Comparison of ENCODE assay signal across 9 cellular contexts in genomic region chr6:144377586-144377985, GRCh38.
DNase-seq lines count a peak whose midpoint lies in the region; ATAC-seq and TF ChIP-seq lines count a peak whose summit lies in the region.
"Had no signal": no experiment of that assay in that cellular context is flagged by ENCODE, and none has a peak within 500 bp of the region (broad histone marks: within the 10 kb centered on the region; RNA-seq: fewer than 3 reads in every experiment).

No MANE protein-coding gene starts in this region.

- CTCF ChIA-PET in CD8-positive, alpha-beta memory T cell (lab: Charles Lee), result no interaction called here

- no peak for DNase-seq in CD8-positive, alpha-beta memory T cell
- no peak for DNase-seq in T-helper 17 cell
- peak; percentile 85 for DNase-seq in fibroblast of mammary gland (ENCODE audit: low read depth)
- peak; percentile 57 for DNase-seq in renal cortical epithelial cell (ENCODE audit: low read depth)
- no peak for DNase-seq in SKM-1 (lab: John Stamatoyannopoulos, UW; ENCODE audit: unreplicated experiment)
- no peak for DNase-seq in activated gamma-delta T cell treated with Interleukin-2 at 50 U/mL for 16 hours
- no peak for DNase-seq in T-helper 2 cell treated with Interferon-gamma antibody and Interleukin-4, amounts not matched to agents 5 μg/mL and 100 μg/mL, for 36 hours (ENCODE audit: low spot score)
- DNase-seq: trophoblast cell had no signal

- no peak overlapping the region for H3K27ac ChIP-seq in CD8-positive, alpha-beta memory T cell (ENCODE audit: low read depth, low read length)

- TF ChIP-seq CTCF in fibroblast of mammary gland (conservative IDR thresholded peaks at IDR 0.05; ENCODE audit: control insufficient read depth, insufficient read depth, low read depth, low read length), result no peak

- H3K4me3 ChIP-seq in CD8-positive, alpha-beta memory T cell (ENCODE audit: low read length), result no peak overlapping the region
- no peak overlapping the region for H3K4me3 ChIP-seq in fibroblast of mammary gland (ENCODE audit: control insufficient read depth, low read depth, low read length)

- POLR2A ChIA-PET in CD8-positive, alpha-beta memory T cell (lab: Charles Lee), result no interaction called here

- peak overlapping the region in 5 of 8 donors; percentile 29 to 45 (median 35) for H3K27ac Mint-ChIP-seq in CD8-positive, alpha-beta memory T cell
- peak overlapping the region; percentile 29 for H3K27ac Mint-ChIP-seq in T-helper 17 cell
- no peak overlapping the region for H3K27ac Mint-ChIP-seq in T-helper 2 cell treated with Interferon-gamma antibody and Interleukin-4, amounts not matched to agents 5 μg/mL and 100 μg/mL, for 36 hours

- peaks cover 73 to 84% (median 79%) of the 10 kb centered on the region in 3 donors for H3K4me1 Mint-ChIP-seq in CD8-positive, alpha-beta memory T cell
- H3K4me1 Mint-ChIP-seq in T-helper 17 cell, result peaks cover 39% of the 10 kb centered on the region
- H3K4me1 Mint-ChIP-seq in T-helper 2 cell treated with Interferon-gamma antibody and Interleukin-4, amounts not matched to agents 5 μg/mL and 100 μg/mL, for 36 hours (ENCODE audit: low read depth), result peaks cover 28% of the 10 kb centered on the region

- H3K36me3 Mint-ChIP-seq in CD8-positive, alpha-beta memory T cell, result peaks cover 15 to 38% (median 17%) of the 10 kb centered on the region in 3 donors
- peaks cover 6% of the 10 kb centered on the region for H3K36me3 Mint-ChIP-seq in T-helper 17 cell (ENCODE audit: low read depth)
- H3K36me3 Mint-ChIP-seq in T-helper 2 cell treated with Interferon-gamma antibody and Interleukin-4, amounts not matched to agents 5 μg/mL and 100 μg/mL, for 36 hours (ENCODE audit: low read depth), result peaks cover 48% of the 10 kb centered on the region

- H3K27me3 ChIP-seq in CD8-positive, alpha-beta memory T cell (ENCODE audit: insufficient read depth, low read length, poor library complexity, severe bottlenecking), result no peaks in the 10 kb centered on the region

- ATAC-seq in T-helper 17 cell, result no peak
- no peak for ATAC-seq in HG03280 (IDR thresholded peaks at IDR 0.05; ENCODE audit: unreplicated experiment)

- H3K9me3 ChIP-seq in CD8-positive, alpha-beta memory T cell (ENCODE audit: low read length), result no peaks in the 10 kb centered on the region
- H3K9me3 ChIP-seq in T-helper 17 cell (ENCODE audit: control insufficient read depth, low read length, poor library complexity, severe bottlenecking), result no peaks in the 10 kb centered on the region

- no peaks in the 10 kb centered on the region for H3K36me3 ChIP-seq in CD8-positive, alpha-beta memory T cell (ENCODE audit: insufficient read depth, low read length)

- peaks cover 23% of the 10 kb centered on the region for H3K4me1 ChIP-seq in CD8-positive, alpha-beta memory T cell (ENCODE audit: insufficient read depth, low read length)

- peaks cover 0 to 10% (median 5%) of the 10 kb centered on the region in 5 donors for H3K9me3 Mint-ChIP-seq in CD8-positive, alpha-beta memory T cell
- H3K9me3 Mint-ChIP-seq in T-helper 2 cell treated with Interferon-gamma antibody and Interleukin-4, amounts not matched to agents 5 μg/mL and 100 μg/mL, for 36 hours, result peaks cover 33% of the 10 kb centered on the region

- H3K4me3 Mint-ChIP-seq in CD8-positive, alpha-beta memory T cell, result peak overlapping the region in 6 of 7 donors; percentile 6 to 57 (median 28)
- no peak overlapping the region for H3K4me3 Mint-ChIP-seq in T-helper 17 cell
- H3K4me3 Mint-ChIP-seq in T-helper 2 cell treated with Interferon-gamma antibody and Interleukin-4, amounts not matched to agents 5 μg/mL and 100 μg/mL, for 36 hours, result no peak overlapping the region

- no peaks in the 10 kb centered on the region for H3K27me3 Mint-ChIP-seq in CD8-positive, alpha-beta memory T cell
- H3K27me3 Mint-ChIP-seq in T-helper 17 cell, result no peaks in the 10 kb centered on the region
- no peaks in the 10 kb centered on the region for H3K27me3 Mint-ChIP-seq in T-helper 2 cell treated with Interferon-gamma antibody and Interleukin-4, amounts not matched to agents 5 μg/mL and 100 μg/mL, for 36 hours (ENCODE audit: low read depth)

Comparison
In these comparisons a context has a peak if more than half of its experiments do, and no peak if none do; other contexts are left out.
1. DNase-seq: peak in fibroblast of mammary gland (single experiment) and renal cortical epithelial cell (single experiment); none in CD8-positive, alpha-beta memory T cell (0 of 5), T-helper 17 cell (0 of 3), SKM-1 (single experiment), activated gamma-delta T cell treated with Interleukin-2 at 50 U/mL for 16 hours (single experiment) and T-helper 2 cell treated with Interferon-gamma antibody and Interleukin-4, amounts not matched to agents 5 μg/mL and 100 μg/mL, for 36 hours (single experiment).
2. H3K4me3 Mint-ChIP-seq: peak in CD8-positive, alpha-beta memory T cell (6 of 7); none in T-helper 17 cell (single experiment) and T-helper 2 cell treated with Interferon-gamma antibody and Interleukin-4, amounts not matched to agents 5 μg/mL and 100 μg/mL, for 36 hours (single experiment).